Comparison of ENCODE assay signal across 16 cellular contexts in the genomic region with DNA sequence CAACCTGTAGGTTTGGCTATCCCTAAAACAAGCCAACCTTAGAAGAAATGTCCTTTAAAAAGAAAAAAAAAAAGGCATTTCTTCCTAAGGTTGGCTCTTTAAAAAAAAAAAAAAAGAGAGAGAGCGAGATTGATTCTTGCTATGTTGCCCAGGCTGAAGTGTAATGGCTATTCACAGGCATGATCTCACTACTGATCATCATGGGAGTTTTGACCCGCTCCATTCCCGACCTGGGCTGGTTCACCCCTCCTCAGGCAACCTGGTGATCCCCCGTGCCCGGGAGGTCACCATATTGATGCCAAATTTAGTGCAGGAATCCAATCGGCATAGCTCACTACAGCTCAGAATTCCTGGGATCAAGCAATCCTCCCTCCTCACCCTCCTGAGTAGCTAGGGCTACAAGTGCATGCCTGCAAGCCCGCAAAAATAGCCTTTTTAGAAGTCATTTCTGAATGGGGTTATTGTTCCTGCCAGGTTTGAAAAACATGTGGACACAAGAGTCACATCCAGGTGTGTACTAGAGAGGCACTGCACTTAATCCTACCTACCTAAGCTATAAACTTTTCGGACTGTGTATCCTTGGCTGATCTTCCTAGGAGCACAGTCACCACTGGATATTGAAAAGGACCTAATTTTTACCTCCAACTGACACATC.
DNase-seq lines count a peak whose midpoint lies in the region; ATAC-seq and TF ChIP-seq lines count a peak whose summit lies in the region.
"Had no signal": no experiment of that assay in that cellular context is flagged by ENCODE, and none has a peak within 500 bp of the region (broad histone marks: within the 10 kb centered on the region; RNA-seq: fewer than 3 reads in every experiment).

No MANE protein-coding gene starts in this region.

- no peak overlapping the region for H3K4me3 Mint-ChIP-seq in Calu3 (ENCODE audit: low read depth, unreplicated experiment)
- H3K4me3 Mint-ChIP-seq in progenitor cell of endocrine pancreas (ENCODE audit: low read depth), result no peak overlapping the region
- H3K4me3 Mint-ChIP-seq: CD4-positive, alpha-beta memory T cell; stimulated activated memory B cell treated with anti-CD40 and anti-IgM and Interleukin-4, amounts not matched to agents 10 μg/mL and 1 μg/mL and 100 μg/mL, for 72 hours had no signal

- no peaks in the 10 kb centered on the region for H3K27me3 Mint-ChIP-seq in Calu3 (ENCODE audit: unreplicated experiment)
- H3K27me3 Mint-ChIP-seq in progenitor cell of endocrine pancreas, result no peaks in the 10 kb centered on the region
- H3K27me3 Mint-ChIP-seq: CD4-positive, alpha-beta memory T cell; stimulated activated memory B cell treated with anti-CD40 and anti-IgM and Interleukin-4, amounts not matched to agents 10 μg/mL and 1 μg/mL and 100 μg/mL, for 72 hours had no signal

- H3K9me3 Mint-ChIP-seq in Calu3 (ENCODE audit: low read depth, unreplicated experiment) (no peaks in the 10 kb centered on the region), progenitor cell of endocrine pancreas (ENCODE audit: low read depth) (no peaks in the 10 kb centered on the region)
- H3K9me3 Mint-ChIP-seq: CD4-positive, alpha-beta memory T cell; stimulated activated memory B cell treated with anti-CD40 and anti-IgM and Interleukin-4, amounts not matched to agents 10 μg/mL and 1 μg/mL and 100 μg/mL, for 72 hours had no signal

- H3K36me3 ChIP-seq in Panc1 (ENCODE audit: control insufficient read depth, insufficient read depth, low read length) (peaks cover 17% of the 10 kb centered on the region; the same call in 1 of the 2 replicates), tibial nerve (peaks cover 0 to 6% (median 0%) of the 10 kb centered on the region in 3 donors), MM.1S (replicated peaks; ENCODE audit: insufficient read depth, low read length) (no peaks in the 10 kb centered on the region; the same call in 1 of the 2 replicates)

- H3K4me1 Mint-ChIP-seq in Calu3 (ENCODE audit: low read depth, unreplicated experiment) (peaks cover 14% of the 10 kb centered on the region), progenitor cell of endocrine pancreas (ENCODE audit: low read depth) (peaks cover 3% of the 10 kb centered on the region)
- H3K4me1 Mint-ChIP-seq: stimulated activated memory B cell treated with anti-CD40 and anti-IgM and Interleukin-4, amounts not matched to agents 10 μg/mL and 1 μg/mL and 100 μg/mL, for 72 hours had no signal

- no peak for TF ChIP-seq EP300 in tibial nerve (IDR thresholded peaks at IDR 0.05)

- H3K36me3 Mint-ChIP-seq in Calu3 (ENCODE audit: insufficient read depth, unreplicated experiment) (no peaks in the 10 kb centered on the region), progenitor cell of endocrine pancreas (ENCODE audit: insufficient read depth) (peaks cover 10% of the 10 kb centered on the region)

- H3K4me2 ChIP-seq in MM.1S (ENCODE audit: low read depth, low read length), result no peak overlapping the region
- H3K4me2 ChIP-seq: hepatocyte had no signal

- H3K27ac ChIP-seq in Panc1 (ENCODE audit: low read length) (peak overlapping the region; percentile 69), tibial nerve (no peak overlapping the region), MM.1S (ENCODE audit: low read length) (no peak overlapping the region)
- H3K27ac ChIP-seq: upper lobe of left lung had no signal

- BruUV-seq in Calu3 (replicated peaks; lab: Mats Ljungman, UMichigan), result no TSS peak
- no TSS peak for BruUV-seq in Panc1 (replicated peaks; lab: Mats Ljungman, UMichigan)

- H3K27ac Mint-ChIP-seq in Calu3 (ENCODE audit: unreplicated experiment) (peak overlapping the region; percentile 77), progenitor cell of endocrine pancreas (peak overlapping the region; percentile 67)
- H3K27ac Mint-ChIP-seq: stimulated activated memory B cell treated with anti-CD40 and anti-IgM and Interleukin-4, amounts not matched to agents 10 μg/mL and 1 μg/mL and 100 μg/mL, for 72 hours had no signal

- peak; percentile 8 for DNase-seq in Calu3
- no peak for DNase-seq in Panc1 (ENCODE audit: low read depth, low spot score)
- no peak for DNase-seq in progenitor cell of endocrine pancreas (ENCODE audit: low spot score, unreplicated experiment)
- DNase-seq in tibial nerve (ENCODE audit: low spot score in 2 of 2), result no peak
- no peak for DNase-seq in MM.1S
- no peak for DNase-seq in NCI-H187 treated with DMSO at 0.1 percent for 48 hours (lab: John Stamatoyannopoulos, UW)
- DNase-seq: CD4-positive, alpha-beta memory T cell; Karpas-422; NCI-H1436; NCI-H345; upper lobe of left lung had no signal

- POLR2A ChIA-PET in Panc1 (lab: Charles Lee), result no interaction called here

- H4K20me1 ChIP-seq in MM.1S (ENCODE audit: insufficient read depth, low read length), result no peaks in the 10 kb centered on the region

- H3K27me3 ChIP-seq in Panc1 (ENCODE audit: control insufficient read depth, insufficient read depth, low read length) (no peaks in the 10 kb centered on the region), tibial nerve (no peaks in the 10 kb centered on the region), MM.1S (replicated peaks; ENCODE audit: insufficient read depth, low read length) (no peaks in the 10 kb centered on the region)
- H3K27me3 ChIP-seq: hepatocyte, upper lobe of left lung had no signal

- H3K79me2 ChIP-seq in MM.1S (ENCODE audit: low read length), result no peaks in the 10 kb centered on the region

- TF ChIP-seq POLR2A in tibial nerve (IDR thresholded peaks at IDR 0.05), result no peak

- H3K4me3 ChIP-seq in Panc1 (ENCODE audit: low read depth in 2 of 2, low read length in 2 of 2), result no peak overlapping the region
- H3K4me3 ChIP-seq in tibial nerve, result no peak overlapping the region
- H3K4me3 ChIP-seq in MM.1S (ENCODE audit: low read length), result no peak overlapping the region
- H3K4me3 ChIP-seq: hepatocyte, upper lobe of left lung had no signal

- TF ChIP-seq CTCF in Calu3 (IDR thresholded peaks at IDR 0.05; ENCODE audit: unreplicated experiment), result no peak
- no peak for TF ChIP-seq CTCF in Panc1 (IDR thresholded peaks at IDR 0.05)
- TF ChIP-seq CTCF in progenitor cell of endocrine pancreas (IDR thresholded peaks at IDR 0.05; ENCODE audit: unreplicated experiment), result no peak
- TF ChIP-seq CTCF in tibial nerve (IDR thresholded peaks at IDR 0.05), result no peak
- TF ChIP-seq CTCF in MM.1S (IDR thresholded peaks at IDR 0.05; ENCODE audit: low read length), result no peak

- H3K9me3 ChIP-seq in Panc1 (ENCODE audit: control insufficient read depth, insufficient read depth, low read depth, low read length) (no peaks in the 10 kb centered on the region), tibial nerve (no peaks in the 10 kb centered on the region), MM.1S (replicated peaks; ENCODE audit: insufficient read depth, low read length) (no peaks in the 10 kb centered on the region)
- H3K9me3 ChIP-seq: upper lobe of left lung had no signal

- CTCF ChIA-PET in Calu3 (lab: Charles Lee) (interaction anchor here (0.8 kb wide), 1 partner anchor 689 kb away, joined by 4 read pairs; no protein-coding TSS in a partner anchor), Panc1 (lab: Charles Lee) (no interaction called here)

- H3K4me1 ChIP-seq in Panc1 (ENCODE audit: control insufficient read depth, insufficient read depth, low read length) (peaks cover 22% of the 10 kb centered on the region), tibial nerve (no peaks in the 10 kb centered on the region), MM.1S (ENCODE audit: low read length) (no peaks in the 10 kb centered on the region)
- H3K4me1 ChIP-seq: upper lobe of left lung had no signal

- H3K9me2 ChIP-seq in MM.1S (replicated peaks; ENCODE audit: insufficient read depth, low read length), result no peaks in the 10 kb centered on the region

- intact Hi-C loops in Calu3 (cut with micrococcal nuclease; ENCODE audit: unreplicated experiment), result no loop called here
- intact Hi-C loops in Panc1 (cut with micrococcal nuclease; ENCODE audit: unreplicated experiment), result no loop called here

- WGBS in tibial nerve, 2 donors, result 55 to 78% methylated on average over 7 to 8 of the region's 8 CpGs

- H3F3A ChIP-seq in MM.1S (ENCODE audit: insufficient read depth, low read length), result no peaks in the 10 kb centered on the region

- in situ Hi-C loops in Panc1 (cut with HindIII; ENCODE audit: low pct_unique_long_range_greater_than_20kb, low sequenced_read_pairs), result no loop called here

- ATAC-seq in Panc1 (peak; percentile 70), esophagus mucosa (peak; percentile 60), HG02852 (IDR thresholded peaks at IDR 0.05; ENCODE audit: unreplicated experiment) (no peak)
- ATAC-seq: activated CD4-positive, CD25-positive, alpha-beta regulatory T cell treated with anti-CD3 and anti-CD28 coated beads, Interleukin-2, amount 50 U/mL, for 24 hours; stimulated activated memory B cell treated with anti-CD40 and anti-IgM and Interleukin-4, amounts not matched to agents 10 μg/mL and 1 μg/mL and 100 μg/mL, for 72 hours had no signal

- H3K9ac ChIP-seq in MM.1S (ENCODE audit: low read length), result no peak overlapping the region

- no peak overlapping the region for H2AFZ ChIP-seq in MM.1S (ENCODE audit: low read length)
- H2AFZ ChIP-seq: hepatocyte had no signal
